Comparison of ENCODE assay signal across 8 cellular contexts in the genomic region with DNA sequence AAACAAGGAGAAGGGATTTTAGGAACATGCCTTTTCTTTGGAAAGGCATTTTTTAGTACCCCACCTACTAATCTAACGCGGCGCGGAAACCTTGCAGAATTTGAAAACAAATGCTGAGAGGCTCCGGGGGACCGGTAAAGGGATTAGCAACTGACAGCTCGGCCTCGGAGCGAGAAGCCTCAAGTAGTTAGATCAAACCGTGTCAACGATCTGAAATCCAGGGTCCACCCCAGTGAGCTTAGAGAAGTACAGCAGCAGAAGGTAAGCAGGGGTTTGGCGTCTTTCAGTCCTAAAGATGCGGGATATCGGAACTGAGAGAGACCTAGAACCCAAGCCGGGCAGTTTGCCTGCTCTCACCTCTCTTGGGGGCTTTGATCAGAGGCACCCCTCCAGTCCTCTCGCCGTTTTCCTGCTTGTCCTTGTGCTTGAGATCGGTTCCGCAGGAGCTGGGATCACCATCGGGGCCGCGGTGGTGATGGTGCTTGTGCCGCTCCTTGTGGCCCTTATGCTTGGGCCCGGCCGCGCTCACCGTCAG.
A peak's percentile ranks its signal among the peaks of the same experiment; 100 is the strongest.
DNase-seq lines count a peak whose midpoint lies in the region; FAIRE-seq and TF ChIP-seq lines count a peak whose summit lies in the region.

No MANE protein-coding gene starts in this region.

- H3K4me3 ChIP-seq in HEK293 (ENCODE audit: low read depth, low read length) (peak overlapping the region; percentile 90), adipocyte (ENCODE audit: low read length) (peak overlapping the region; percentile 91), retinal pigment epithelial cell (ENCODE audit: low read length) (peak overlapping the region; percentile 95)

- peaks cover 2% of the 10 kb centered on the region; the same call in 1 of the 2 replicates for H3K4me1 ChIP-seq in HEK293 (ENCODE audit: control insufficient read depth, insufficient read depth, low read length)
- H3K4me1 ChIP-seq in adipocyte (ENCODE audit: control insufficient read depth, insufficient read depth, low read length) = peaks cover 26% of the 10 kb centered on the region

- no peaks in the 10 kb centered on the region for H3K9me3 ChIP-seq in HEK293 (ENCODE audit: control insufficient read depth, insufficient read depth, low read depth, low read length)
- H3K9me3 ChIP-seq in adipocyte (ENCODE audit: control insufficient read depth, low read length) = no peaks in the 10 kb centered on the region

- FAIRE-seq in H54 (lab: Jason Lieb, UNC) = no peak

- CTCF ChIA-PET in HEK293 (lab: Yijun Ruan, JAX) = interaction anchor here (0.6 to 1.0 kb wide), 4 partner anchors 15 to 726 kb away, joined by 3 read pairs; no protein-coding TSS in a partner anchor

- H3K27me3 ChIP-seq in adipocyte (replicated peaks; ENCODE audit: control insufficient read depth, insufficient read depth, low read length) = no peaks in the 10 kb centered on the region

- H3K36me3 ChIP-seq in HEK293 (ENCODE audit: control insufficient read depth in 2 of 2, insufficient read depth in 1 of 2, low read length in 2 of 2) (peaks cover 0 to 5% of the 10 kb centered on the region in 2 experiments; a peak in 1 of 3 replicates), adipocyte (ENCODE audit: control insufficient read depth, insufficient read depth, low read length, severe bottlenecking) (no peaks in the 10 kb centered on the region)

- H3K27ac ChIP-seq in HEK293 (ENCODE audit: extremely low read depth, low read depth, low read length) = peak overlapping the region; percentile 32; the same call in 1 of the 2 replicates

- DNase-seq in NCI-H1694 treated with DMSO at 0.1 percent for 48 hours (lab: John Stamatoyannopoulos, UW) (peak; percentile 23), NCI-H1694 (lab: John Stamatoyannopoulos, UW) (no peak), NCI-H774 (lab: John Stamatoyannopoulos, UW) (peak; percentile 10), adipocyte (ENCODE audit: low read depth) (peak; percentile 64), hepatic stellate cell (ENCODE audit: low spot score) (peak; percentile 31), retinal pigment epithelial cell (ENCODE audit: low read depth) (no peak), H54 (ENCODE audit: insufficient read length, low spot score) (no peak)

- no peak for TF ChIP-seq CTCF in HEK293 (tag by site-specific recombination; IDR thresholded peaks at IDR 0.05)
- no peak for TF ChIP-seq CTCF in retinal pigment epithelial cell (conservative IDR thresholded peaks at IDR 0.05; ENCODE audit: low read depth, low read length)

- POLR2A ChIA-PET in HEK293 (lab: Yijun Ruan, JAX) = interaction anchor here (1.3 to 2.2 kb wide), 5 partner anchors 27 to 738 kb away, joined by 3 to 32 read pairs (median 7); partner anchors contain the start of genes AP4B1, DCLRE1B, LRIG2 and PHTF1

- no peak for TF ChIP-seq POLR2A in H54 (IDR thresholded peaks at IDR 0.05; ENCODE audit: low read depth, low read length)

- peak overlapping the region; percentile 94 for H3K9ac ChIP-seq in adipocyte (ENCODE audit: low read length)

TF ChIP-seq in HEK293, 187 proteins besides CTCF, POLR2A, EP300 and RAD21:
- TF ChIP-seq ZNF530 (tag by site-specific recombination; IDR thresholded peaks at IDR 0.05; ENCODE audit: low read depth) = no peak
- TF ChIP-seq ZBTB17 (tag by site-specific recombination; IDR thresholded peaks at IDR 0.05) = peak; percentile 77
- 0 out of 2 replicates have a peak, but pooled peaks have one; percentile 97 for TF ChIP-seq ZNF121 (tag by site-specific recombination; IDR thresholded peaks at IDR 0.05)
- TF ChIP-seq ZBTB20 (tag by site-specific recombination; IDR thresholded peaks at IDR 0.05) = peak; percentile 94; the same call in 1 of the 2 replicates
- peak; percentile 28; the same call in 1 of the 2 replicates for TF ChIP-seq ZNF2 (tag by site-specific recombination; IDR thresholded peaks at IDR 0.05)
- 0 out of 2 replicates have a peak, but pooled peaks have one; percentile 34 for TF ChIP-seq ZNF140 (tag by site-specific recombination; IDR thresholded peaks at IDR 0.05)
- peak; percentile 57 for TF ChIP-seq ZNF501 (tag by site-specific recombination; IDR thresholded peaks at IDR 0.05)
- TF ChIP-seq ZFP37 (tag by site-specific recombination; IDR thresholded peaks at IDR 0.05) = 0 out of 2 replicates have a peak, but pooled peaks have one; percentile 40
- TF ChIP-seq, protein P1, sequence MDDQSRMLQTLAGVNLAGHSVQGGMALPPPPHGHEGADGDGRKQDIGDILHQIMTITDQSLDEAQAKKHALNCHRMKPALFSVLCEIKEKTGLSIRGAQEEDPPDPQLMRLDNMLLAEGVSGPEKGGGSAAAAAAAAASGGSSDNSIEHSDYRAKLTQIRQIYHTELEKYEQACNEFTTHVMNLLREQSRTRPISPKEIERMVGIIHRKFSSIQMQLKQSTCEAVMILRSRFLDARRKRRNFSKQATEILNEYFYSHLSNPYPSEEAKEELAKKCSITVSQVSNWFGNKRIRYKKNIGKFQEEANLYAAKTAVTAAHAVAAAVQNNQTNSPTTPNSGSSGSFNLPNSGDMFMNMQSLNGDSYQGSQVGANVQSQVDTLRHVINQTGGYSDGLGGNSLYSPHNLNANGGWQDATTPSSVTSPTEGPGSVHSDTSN (CRISPR knock-in tag; IDR thresholded peaks at IDR 0.05) = no peak
- no peak for TF ChIP-seq ZNF341 (tag by site-specific recombination; IDR thresholded peaks at IDR 0.05; ENCODE audit: low read depth)
TF ChIP-seq in HEK293: peak in this region for 7.

Comparison
In these comparisons a context has a peak if more than half of its experiments do, and no peak if none do; other contexts are left out.
1. DNase-seq: peak in NCI-H1694 treated with DMSO at 0.1 percent for 48 hours (single experiment), NCI-H774 (single experiment), adipocyte (single experiment) and hepatic stellate cell (single experiment); none in NCI-H1694 (single experiment), retinal pigment epithelial cell (single experiment) and H54 (single experiment).
2. Peak in every context shown above with its lines, with median percentiles within 50 percentile points of each other: H3K4me3 ChIP-seq.